In the genomic region with DNA sequence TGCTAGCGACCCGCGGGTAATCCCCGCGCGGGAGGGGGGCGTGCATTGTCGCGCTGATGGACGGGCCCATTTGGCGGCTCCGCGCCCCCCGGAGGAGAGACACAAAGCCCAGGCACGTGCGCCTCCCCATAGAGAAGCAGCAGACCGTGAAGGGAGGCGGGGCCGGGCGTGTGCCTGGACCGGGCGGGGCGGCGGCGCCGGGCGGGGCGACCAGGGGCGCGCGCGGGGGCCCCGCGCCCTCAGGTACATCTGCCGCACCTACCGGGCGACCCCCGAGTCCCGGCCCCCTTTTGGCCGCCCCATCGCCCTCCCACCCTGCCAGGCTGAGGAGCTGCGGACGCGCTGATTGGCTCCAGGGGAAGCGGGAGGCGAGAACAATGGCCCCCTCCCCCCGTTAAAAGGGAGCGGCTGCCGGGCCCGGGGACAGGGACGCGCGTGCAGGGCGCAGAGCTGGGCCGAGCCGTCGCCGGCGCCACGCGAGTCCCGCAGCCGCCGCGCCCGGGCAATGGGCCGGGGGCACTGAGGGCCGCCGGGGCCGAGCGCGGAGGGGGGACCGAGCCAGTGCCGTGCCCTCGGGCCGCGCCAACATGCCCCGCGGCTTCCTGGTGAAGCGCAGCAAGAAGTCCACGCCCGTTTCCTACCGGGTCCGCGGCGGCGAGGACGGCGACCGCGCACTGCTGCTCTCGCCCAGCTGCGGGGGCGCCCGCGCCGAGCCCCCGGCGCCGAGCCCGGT, we compare ENCODE assay signal across 9 cellular contexts. TPM values are rescaled to one million over a fixed set of nuclear protein-coding genes. Genes with fewer than 3 reads are reported as not detected.
DNase-seq lines count a peak whose midpoint lies in the region; ATAC-seq and TF ChIP-seq lines count a peak whose summit lies in the region.
"Had no signal": no experiment of that assay in that cellular context is flagged by ENCODE, and none has a peak within 500 bp of the region (broad histone marks: within the 10 kb centered on the region; RNA-seq: fewer than 3 reads in every experiment).

A gene with protein sequence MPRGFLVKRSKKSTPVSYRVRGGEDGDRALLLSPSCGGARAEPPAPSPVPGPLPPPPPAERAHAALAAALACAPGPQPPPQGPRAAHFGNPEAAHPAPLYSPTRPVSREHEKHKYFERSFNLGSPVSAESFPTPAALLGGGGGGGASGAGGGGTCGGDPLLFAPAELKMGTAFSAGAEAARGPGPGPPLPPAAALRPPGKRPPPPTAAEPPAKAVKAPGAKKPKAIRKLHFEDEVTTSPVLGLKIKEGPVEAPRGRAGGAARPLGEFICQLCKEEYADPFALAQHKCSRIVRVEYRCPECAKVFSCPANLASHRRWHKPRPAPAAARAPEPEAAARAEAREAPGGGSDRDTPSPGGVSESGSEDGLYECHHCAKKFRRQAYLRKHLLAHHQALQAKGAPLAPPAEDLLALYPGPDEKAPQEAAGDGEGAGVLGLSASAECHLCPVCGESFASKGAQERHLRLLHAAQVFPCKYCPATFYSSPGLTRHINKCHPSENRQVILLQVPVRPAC (plus strand): TSS at position 424 of the 733 bp plus-strand sequence. CDS start 164 bp downstream, at position 588.

- peaks cover 67% of the 10 kb centered on the region for H3K27me3 Mint-ChIP-seq in activated naive CD4-positive, alpha-beta T cell treated with anti-CD3 and anti-CD28 coated beads for 36 hours (ENCODE audit: low read depth)
- H3K27me3 Mint-ChIP-seq in CD8-positive, alpha-beta T cell (ENCODE audit: low read depth), result peaks cover 58% of the 10 kb centered on the region

- H3K27ac Mint-ChIP-seq in activated naive CD4-positive, alpha-beta T cell treated with anti-CD3 and anti-CD28 coated beads for 36 hours, result no peak within 1 kb of the TSS
- no peak within 1 kb of the TSS for H3K27ac Mint-ChIP-seq in CD8-positive, alpha-beta T cell

- POLR2A ChIA-PET in CD8-positive, alpha-beta T cell (lab: Charles Lee), result no interaction called here

- no peak within 1 kb of the TSS for H3K4me3 ChIP-seq in CD8-positive, alpha-beta T cell (ENCODE audit: low read depth, low read length)

- no peaks in the 10 kb centered on the region for H3K36me3 ChIP-seq in CD8-positive, alpha-beta T cell (ENCODE audit: insufficient read depth, low read length)

- no peaks in the 10 kb centered on the region for H3K4me1 ChIP-seq in CD8-positive, alpha-beta T cell (ENCODE audit: insufficient read depth, low read length)

- no peak for ATAC-seq in GM19455 (IDR thresholded peaks at IDR 0.05; ENCODE audit: unreplicated experiment)
- no peak for ATAC-seq in CD8-positive, alpha-beta T cell
- no peak for ATAC-seq in HG02798 (IDR thresholded peaks at IDR 0.05; ENCODE audit: poor library complexity, unreplicated experiment)

- no peak within 1 kb of the TSS for H3K27ac ChIP-seq in CD8-positive, alpha-beta T cell (ENCODE audit: low read depth, low read length)

- H3K4me3 Mint-ChIP-seq in activated naive CD4-positive, alpha-beta T cell treated with anti-CD3 and anti-CD28 coated beads for 36 hours, result peak within 1 kb of the TSS; percentile 66
- no peak within 1 kb of the TSS for H3K4me3 Mint-ChIP-seq in CD8-positive, alpha-beta T cell

- CTCF ChIA-PET in activated naive CD4-positive, alpha-beta T cell treated with anti-CD3 and anti-CD28 coated beads for 36 hours (lab: Charles Lee), result no interaction called here
- CTCF ChIA-PET in CD8-positive, alpha-beta T cell (lab: Charles Lee), result no interaction called here

- peaks cover 22% of the 10 kb centered on the region for H3K4me1 Mint-ChIP-seq in activated naive CD4-positive, alpha-beta T cell treated with anti-CD3 and anti-CD28 coated beads for 36 hours (ENCODE audit: low read depth)
- peaks cover 22% of the 10 kb centered on the region for H3K4me1 Mint-ChIP-seq in CD8-positive, alpha-beta T cell (ENCODE audit: low read depth)

- intact Hi-C loops in activated naive CD4-positive, alpha-beta T cell treated with anti-CD3 and anti-CD28 coated beads for 36 hours (cut with micrococcal nuclease), result loop anchor here (5.0 kb wide), 1 partner anchor 1139 kb away; no protein-coding TSS in a partner anchor
- intact Hi-C loops in CD8-positive, alpha-beta T cell (cut with DNase I, micrococcal nuclease), result no loop called here

- no peaks in the 10 kb centered on the region for H3K36me3 Mint-ChIP-seq in activated naive CD4-positive, alpha-beta T cell treated with anti-CD3 and anti-CD28 coated beads for 36 hours (ENCODE audit: low read depth)
- no peaks in the 10 kb centered on the region for H3K36me3 Mint-ChIP-seq in CD8-positive, alpha-beta T cell

- H3K9me3 ChIP-seq in CD8-positive, alpha-beta T cell (ENCODE audit: low read length), result no peaks in the 10 kb centered on the region

- H3K9me3 Mint-ChIP-seq in activated naive CD4-positive, alpha-beta T cell treated with anti-CD3 and anti-CD28 coated beads for 36 hours, result no peaks in the 10 kb centered on the region
- no peaks in the 10 kb centered on the region for H3K9me3 Mint-ChIP-seq in CD8-positive, alpha-beta T cell

- no peak for DNase-seq in activated naive CD4-positive, alpha-beta T cell treated with anti-CD3 and anti-CD28 coated beads for 36 hours
- DNase-seq in activated naive CD4-positive, alpha-beta T cell (lab: John Stamatoyannopoulos, UW), result no peak
- DNase-seq in NCI-H510A treated with DMSO at 0.1 percent for 48 hours (lab: John Stamatoyannopoulos, UW), result peak; percentile 99
- DNase-seq in cerebellum (ENCODE audit: low spot score), result peak; percentile 86
- peak in 45 of 56 donors; percentile 5 to 87 (median 67) for DNase-seq in nucleus accumbens (lab: John Stamatoyannopoulos, UW)
- no peak for DNase-seq in CD8-positive, alpha-beta T cell

- TF ChIP-seq CTCF in CD8-positive, alpha-beta T cell (IDR thresholded peaks at IDR 0.05), result no peak

- peaks cover 8% of the 10 kb centered on the region for H3K27me3 ChIP-seq in CD8-positive, alpha-beta T cell (ENCODE audit: insufficient read depth, low read length)

RNA-seq across cellular contexts. Expression of the gene that starts here (rescaled TPM):
- total RNA-seq in activated naive CD4-positive, alpha-beta T cell treated with anti-CD3 and anti-CD28 coated beads for 36 hours, result under 1 TPM; 0.25 to 0.38 TPM
- total RNA-seq in cerebellum, result 32.0 TPM
- not detected for total RNA-seq in CD8-positive, alpha-beta T cell
- total RNA-seq: renal cortical epithelial cell had no signal

Comparison
In these comparisons a context has a peak if more than half of its experiments do, and no peak if none do; other contexts are left out.
1. RNA of the gene that starts here (total RNA-seq): 32.0 TPM in cerebellum (single experiment); 0.25 to 0.38 TPM in activated naive CD4-positive, alpha-beta T cell treated with anti-CD3 and anti-CD28 coated beads for 36 hours and not detected in CD8-positive, alpha-beta T cell; every median in the first group is over 10 times any median in the second.
2. DNase-seq: peak in NCI-H510A treated with DMSO at 0.1 percent for 48 hours (single experiment), cerebellum (single experiment) and nucleus accumbens (45 of 56); none in activated naive CD4-positive, alpha-beta T cell treated with anti-CD3 and anti-CD28 coated beads for 36 hours (single experiment), activated naive CD4-positive, alpha-beta T cell (0 of 4) and CD8-positive, alpha-beta T cell (0 of 7).